18 cellular contexts compared by ENCODE assay signal in genomic region chr22:44028091-44028490, GRCh38. TPM values are rescaled to one million over a fixed set of nuclear protein-coding genes. Genes with fewer than 3 reads are reported as not detected.
DNase-seq lines count a peak whose midpoint lies in the region; ATAC-seq, FAIRE-seq and TF ChIP-seq lines count a peak whose summit lies in the region.
"Had no signal": no experiment of that assay in that cellular context is flagged by ENCODE, and none has a peak within 500 bp of the region (broad histone marks: within the 10 kb centered on the region; RNA-seq: fewer than 3 reads in every experiment).

No MANE protein-coding gene starts in this region.

- intact Hi-C loops in CD14-positive monocyte (cut with micrococcal nuclease), result no loop called here
- intact Hi-C loops in HepG2 (cut with micrococcal nuclease; ENCODE audit: unreplicated experiment), result no loop called here

- H3K9ac ChIP-seq in parathyroid adenoma, result no peak overlapping the region
- H3K9ac ChIP-seq in HepG2 (ENCODE audit: insufficient read depth, low read depth, low read length), result no peak overlapping the region

- in situ Hi-C loops in HepG2 (cut with HindIII; ENCODE audit: extremely low pct_ligation_motif_present, low pct_unique_long_range_greater_than_20kb), result no loop called here

- no peak for ATAC-seq in GM21619 (IDR thresholded peaks at IDR 0.05; ENCODE audit: unreplicated experiment)
- ATAC-seq in HepG2, result no peak
- ATAC-seq: left lung, T-cell had no signal

- peaks cover 48% of the 10 kb centered on the region for H3K4me1 Mint-ChIP-seq in CD14-positive monocyte
- H3K4me1 Mint-ChIP-seq in activated naive CD8-positive, alpha-beta T cell treated with anti-CD3 and anti-CD28 coated beads for 36 hours, result peaks cover 45% of the 10 kb centered on the region

- TF ChIP-seq POLR2A in HepG2 (IDR thresholded peaks at IDR 0.05; ENCODE audit: insufficient read depth in 1 of 2, low read depth in 2 of 2, low read length in 2 of 2), result no peak

- no peak for TF ChIP-seq CTCF in CD14-positive monocyte (IDR thresholded peaks at IDR 0.05)
- no peak for TF ChIP-seq CTCF in GM12865 (IDR thresholded peaks at IDR 0.05; ENCODE audit: insufficient read depth, low read depth, low read length, missing control alignments)
- no peak for TF ChIP-seq CTCF in parathyroid adenoma (IDR thresholded peaks at IDR 0.05)
- TF ChIP-seq CTCF in HepG2 (CRISPR knock-in tag; IDR thresholded peaks at IDR 0.05), result no peak

- H3K4me3 ChIP-seq in GM12865 (ENCODE audit: low read depth, low read length), result peak overlapping the region; percentile 11; the same call in 1 of the 2 replicates
- no peak overlapping the region for H3K4me3 ChIP-seq in parathyroid adenoma (ENCODE audit: low read depth, low read length)
- H3K4me3 ChIP-seq in HepG2 (replicated peaks in 1 of 3; ENCODE audit: insufficient read depth in 1 of 3, low read depth in 2 of 3, low read length in 3 of 3), result no peak overlapping the region

- DNase-seq in CD14-positive monocyte (ENCODE audit: low spot score) (no peak), GM12865 (ENCODE audit: low read depth) (no peak), HepG2 (ENCODE audit: low spot score) (no peak), HuH-7.5 (ENCODE audit: low spot score) (no peak)
- DNase-seq in activated naive CD8-positive, alpha-beta T cell treated with anti-CD3 and anti-CD28 coated beads for 36 hours, result no peak
- DNase-seq: activated gamma-delta T cell; Calu3; effector memory CD4-positive, alpha-beta T cell; left lung; NCI-H2171 treated with DMSO at 0.1 percent for 48 hours; NCI-H69; stimulated activated CD4-positive, alpha-beta T cell treated with anti-CD3 and anti-CD28 coated beads, Interleukin-15, amount 100 ng/mL, for 24 hours; T-cell; trophoblast cell; WERI-Rb-1 had no signal

- H3K79me2 ChIP-seq in parathyroid adenoma (no peaks in the 10 kb centered on the region), HepG2 (ENCODE audit: insufficient read depth, low read length) (no peaks in the 10 kb centered on the region)

- H3K9me3 ChIP-seq in parathyroid adenoma (ENCODE audit: control insufficient read depth, low read length), result no peaks in the 10 kb centered on the region
- H3K9me3 ChIP-seq in HepG2 (ENCODE audit: low read length), result no peaks in the 10 kb centered on the region
- H3K9me3 ChIP-seq: left lung, neutrophil had no signal

- H4K20me1 ChIP-seq in HepG2 (ENCODE audit: insufficient read depth, low read length), result no peaks in the 10 kb centered on the region

- CTCF ChIA-PET in HepG2 (lab: Yijun Ruan, JAX; ENCODE audit: low intra/inter-chr PET ratio, low total read pairs), result no interaction called here

- H3K27ac Mint-ChIP-seq in CD14-positive monocyte, result peak overlapping the region; percentile 18 to 100 (median 73)
- H3K27ac Mint-ChIP-seq in activated naive CD8-positive, alpha-beta T cell treated with anti-CD3 and anti-CD28 coated beads for 36 hours, result peak overlapping the region; percentile 2

- BruUV-seq in HepG2 (replicated peaks; lab: Mats Ljungman, UMichigan), result no TSS peak

- H3K4me3 Mint-ChIP-seq in CD14-positive monocyte, result no peak overlapping the region
- no peak overlapping the region for H3K4me3 Mint-ChIP-seq in activated naive CD8-positive, alpha-beta T cell treated with anti-CD3 and anti-CD28 coated beads for 36 hours

- H3K27me3 ChIP-seq in parathyroid adenoma (ENCODE audit: control insufficient read depth, insufficient read depth, low read length) (no peaks in the 10 kb centered on the region), HepG2 (ENCODE audit: control insufficient read depth in 1 of 2, insufficient read depth in 2 of 2, low read length in 2 of 2) (peaks cover 0 to 15% of the 10 kb centered on the region in 2 experiments; a peak in 1 of 5 replicates)

- peaks cover 0 to 2% (median 0%) of the 10 kb centered on the region in 7 donors for H3K9me3 Mint-ChIP-seq in CD14-positive monocyte
- no peaks in the 10 kb centered on the region for H3K9me3 Mint-ChIP-seq in activated naive CD8-positive, alpha-beta T cell treated with anti-CD3 and anti-CD28 coated beads for 36 hours
- H3K9me3 Mint-ChIP-seq: T-cell had no signal

- no peak overlapping the region for H2AFZ ChIP-seq in parathyroid adenoma
- H2AFZ ChIP-seq in HepG2 (ENCODE audit: low read length), result no peak overlapping the region

- no peaks in the 10 kb centered on the region for H3K36me3 ChIP-seq in parathyroid adenoma (ENCODE audit: control insufficient read depth, insufficient read depth, low read length)
- no peaks in the 10 kb centered on the region for H3K36me3 ChIP-seq in HepG2 (replicated peaks in 1 of 2; ENCODE audit: control insufficient read depth in 1 of 2, insufficient read depth in 2 of 2, low read length in 2 of 2)
- H3K36me3 ChIP-seq: left lung, neutrophil, WERI-Rb-1 had no signal

- H3K4me1 ChIP-seq in parathyroid adenoma (no peaks in the 10 kb centered on the region), HepG2 (ENCODE audit: insufficient read depth, low read length) (peaks cover 13% of the 10 kb centered on the region)

- TF ChIP-seq RAD21 in HepG2 (CRISPR knock-in tag; IDR thresholded peaks at IDR 0.05), result no peak

- no peak for FAIRE-seq in HepG2 (lab: Jason Lieb, UNC)

- POLR2A ChIA-PET in HepG2 (lab: Yijun Ruan, JAX), result no interaction called here

- no peak for TF ChIP-seq EP300 in HepG2 (IDR thresholded peaks at IDR 0.05; ENCODE audit: low read depth in 2 of 2, low read length in 2 of 2)
- no peak for TF ChIP-seq EP300 in HepG2 (CRISPR knock-in tag; IDR thresholded peaks at IDR 0.05; ENCODE audit: borderline replicate concordance)

- WGBS in HepG2 (ENCODE audit: low lambda C conversion rate), result 76% methylated on average over 7 of the region's 7 CpGs

- peaks cover 0 to 6% (median 0%) of the 10 kb centered on the region in 3 donors for H3K27me3 Mint-ChIP-seq in CD14-positive monocyte (ENCODE audit: low read depth in 3 of 3)
- peaks cover 23% of the 10 kb centered on the region for H3K27me3 Mint-ChIP-seq in activated naive CD8-positive, alpha-beta T cell treated with anti-CD3 and anti-CD28 coated beads for 36 hours

- peaks cover 19 to 23% of the 10 kb centered on the region in 2 donors for H3K36me3 Mint-ChIP-seq in CD14-positive monocyte
- H3K36me3 Mint-ChIP-seq in activated naive CD8-positive, alpha-beta T cell treated with anti-CD3 and anti-CD28 coated beads for 36 hours, result peaks cover 39% of the 10 kb centered on the region
- H3K36me3 Mint-ChIP-seq: T-cell had no signal

- peak overlapping the region; percentile 15 for H3K27ac ChIP-seq in parathyroid adenoma
- H3K27ac ChIP-seq in HepG2 (ENCODE audit: extremely low read length, insufficient read depth, low read length), result no peak overlapping the region
- H3K27ac ChIP-seq: WERI-Rb-1 had no signal

- H3K4me2 ChIP-seq in parathyroid adenoma (ENCODE audit: low read length), result no peak overlapping the region
- no peak overlapping the region for H3K4me2 ChIP-seq in HepG2 (ENCODE audit: low read depth, low read length)

TF ChIP-seq in HepG2, 621 proteins besides CTCF, POLR2A, EP300 and RAD21 (continues in another document):
- TF ChIP-seq HCFC1 (IDR thresholded peaks at IDR 0.05; ENCODE audit: low read depth, low read length), result no peak

RNA-seq across cellular contexts. Expression of gene PARVB, which starts 4.0 kb away (rescaled TPM):
- polyA plus RNA-seq in CD14-positive monocyte, result 10 to 100 TPM; 13.4 to 17.9 TPM
- total RNA-seq in activated naive CD8-positive, alpha-beta T cell treated with anti-CD3 and anti-CD28 coated beads for 36 hours, result 10 to 100 TPM; 71.4 to 71.5 TPM
- total RNA-seq in HepG2 (2016; rRNA removed; fragmentation: Illumina TruSeq; extraction: Trizol), result 0.15 TPM in 1 of 2 replicates, not detected in the other
- total RNA-seq in HepG2 (2016; cell fraction: cytosol; rRNA removed; fragmentation: Illumina TruSeq; extraction: Trizol; ENCODE audit: low read depth), result not detected in 2 replicates
- total RNA-seq in HepG2 (2016; cell fraction: insoluble cytoplasmic fraction; rRNA removed; fragmentation: Illumina TruSeq; extraction: Trizol), result 0.06 TPM in 1 of 2 replicates, not detected in the other
- not detected in 2 replicates for total RNA-seq in HepG2 (2016; cell fraction: membrane; rRNA removed; fragmentation: Illumina TruSeq; extraction: Trizol)
- not detected in 2 replicates for total RNA-seq in HepG2 (2016; cell fraction: nucleus; rRNA removed; fragmentation: Illumina TruSeq; extraction: Trizol)
- 0.11 and 0.18 TPM in 2 replicates for polyA plus RNA-seq in HepG2 (2011; rRNA removed)
- polyA plus RNA-seq in HepG2 (2011; cell fraction: cytosol; rRNA removed), result 0.15 and 0.19 TPM in 2 replicates
- 0.16 and 0.33 TPM in 2 replicates for polyA plus RNA-seq in HepG2 (2011; cell fraction: nucleus; rRNA removed)
- not detected in 2 replicates for polyA plus RNA-seq in HepG2 (2012)
- polyA plus RNA-seq in HepG2 (2016; cell fraction: cytosol; fragmentation: Illumina TruSeq; extraction: Trizol; ENCODE audit: low read depth), result 0.07 and 0.15 TPM in 2 replicates
- not detected in 2 replicates for polyA plus RNA-seq in HepG2 (2016; cell fraction: insoluble cytoplasmic fraction; fragmentation: Illumina TruSeq; extraction: Trizol; ENCODE audit: low read depth)
- polyA plus RNA-seq in HepG2 (2016; cell fraction: membrane; fragmentation: Illumina TruSeq; extraction: Trizol; ENCODE audit: low read depth), result 0.15 TPM in 1 of 2 replicates, not detected in the other
- polyA plus RNA-seq in HepG2 (2016; cell fraction: nucleus; fragmentation: Illumina TruSeq; extraction: Trizol; ENCODE audit: insufficient read depth, low read depth), result 0.29 and 0.56 TPM in 2 replicates
- polyA minus RNA-seq in HepG2 (2011; rRNA and poly(A)+ RNA removed; ENCODE audit: low replicate concordance), result 1.1 and 29.8 TPM in 2 replicates
- polyA minus RNA-seq in HepG2 (2011; cell fraction: cytosol; rRNA and poly(A)+ RNA removed), result 0.88 TPM in 1 of 2 replicates, not detected in the other
- 1.0 TPM in 1 of 2 replicates, not detected in the other for polyA minus RNA-seq in HepG2 (2011; cell fraction: nucleus; rRNA and poly(A)+ RNA removed)

Comparison
In these comparisons a context has a peak if more than half of its experiments do, and no peak if none do; other contexts are left out.
1. RNA of gene PARVB, which starts 4.0 kb away (total RNA-seq): 71.4 to 71.5 TPM in activated naive CD8-positive, alpha-beta T cell treated with anti-CD3 and anti-CD28 coated beads for 36 hours; 0.06 to 0.15 TPM in HepG2; every median in the first group is over 10 times any median in the second.